Comparison of ENCODE assay signal across 1 cellular context in the genomic region with DNA sequence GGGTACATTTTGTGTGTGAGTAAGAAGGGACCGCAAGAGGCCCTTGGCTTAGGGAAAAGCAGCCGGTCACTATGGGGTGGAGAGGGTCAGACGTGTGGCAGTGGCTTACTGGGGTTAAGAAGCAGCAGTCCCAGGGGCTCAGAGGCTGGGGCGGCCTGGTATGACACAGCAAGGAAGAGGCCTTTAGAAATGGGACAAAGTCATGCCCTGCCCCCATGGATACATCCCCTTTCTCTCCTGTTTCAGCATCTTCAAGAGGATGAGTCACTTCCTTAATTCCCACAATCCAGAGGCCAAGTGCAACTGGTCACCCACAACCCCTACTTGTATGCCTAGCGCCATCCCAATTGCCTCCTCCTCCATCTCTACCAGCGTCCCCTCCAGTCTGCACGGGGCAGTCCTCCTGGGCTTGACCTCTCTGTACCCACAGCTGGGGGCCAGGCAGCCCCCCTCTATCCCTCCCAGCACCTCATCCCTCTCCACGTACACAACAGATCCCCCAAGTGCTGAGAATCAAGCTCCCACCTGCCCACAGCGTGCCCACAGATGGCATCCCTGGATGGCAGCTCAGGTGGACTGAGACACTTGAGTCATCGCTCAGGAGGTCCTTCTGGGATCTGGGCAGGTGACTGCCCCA.
TF ChIP-seq lines count a peak whose summit lies in the region.

No MANE protein-coding gene starts in this region.

TF ChIP-seq in K562, 482 proteins besides CTCF, POLR2A, EP300 and RAD21 (continued from another document and continues in another):
- TF ChIP-seq, protein P1, sequence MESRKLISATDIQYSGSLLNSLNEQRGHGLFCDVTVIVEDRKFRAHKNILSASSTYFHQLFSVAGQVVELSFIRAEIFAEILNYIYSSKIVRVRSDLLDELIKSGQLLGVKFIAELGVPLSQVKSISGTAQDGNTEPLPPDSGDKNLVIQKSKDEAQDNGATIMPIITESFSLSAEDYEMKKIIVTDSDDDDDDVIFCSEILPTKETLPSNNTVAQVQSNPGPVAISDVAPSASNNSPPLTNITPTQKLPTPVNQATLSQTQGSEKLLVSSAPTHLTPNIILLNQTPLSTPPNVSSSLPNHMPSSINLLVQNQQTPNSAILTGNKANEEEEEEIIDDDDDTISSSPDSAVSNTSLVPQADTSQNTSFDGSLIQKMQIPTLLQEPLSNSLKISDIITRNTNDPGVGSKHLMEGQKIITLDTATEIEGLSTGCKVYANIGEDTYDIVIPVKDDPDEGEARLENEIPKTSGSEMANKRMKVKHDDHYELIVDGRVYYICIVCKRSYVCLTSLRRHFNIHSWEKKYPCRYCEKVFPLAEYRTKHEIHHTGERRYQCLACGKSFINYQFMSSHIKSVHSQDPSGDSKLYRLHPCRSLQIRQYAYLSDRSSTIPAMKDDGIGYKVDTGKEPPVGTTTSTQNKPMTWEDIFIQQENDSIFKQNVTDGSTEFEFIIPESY (CRISPR knock-in tag; IDR thresholded peaks at IDR 0.05): no peak
- TF ChIP-seq ESRRA (IDR thresholded peaks at IDR 0.05; ENCODE audit: borderline replicate concordance, low read depth) (peak; percentile 38; the same call in 1 of the 2 replicates), RFX1 (IDR thresholded peaks at IDR 0.05) (0 out of 2 replicates have a peak, but pooled peaks have one; percentile 6), FOXA1 (IDR thresholded peaks at IDR 0.05; ENCODE audit: borderline replicate concordance) (no peak), ZC3H11A (IDR thresholded peaks at IDR 0.05; ENCODE audit: low read depth, low read length) (no peak), RNF2 (IDR thresholded peaks at IDR 0.05) (no peak), SP2 (IDR thresholded peaks at IDR 0.05; ENCODE audit: extremely low read depth, low read depth, low read length, poor library complexity, severe bottlenecking) (no peak), ZNF41 (CRISPR knock-in tag; conservative IDR thresholded peaks at IDR 0.05) (no peak), OTX1 (CRISPR knock-in tag; IDR thresholded peaks at IDR 0.05) (no peak), NCOA1 (IDR thresholded peaks at IDR 0.05; ENCODE audit: low read depth) (0 out of 2 replicates have a peak, but pooled peaks have one; percentile 43), HNRNPK (IDR thresholded peaks at IDR 0.05; ENCODE audit: low read depth, low read length, poor library complexity, severe bottlenecking) (no peak), CSDE1 (IDR thresholded peaks at IDR 0.05) (no peak), EHMT2 (IDR thresholded peaks at IDR 0.05) (peak; percentile 77; the same call in 1 of the 2 replicates), NFIX (CRISPR knock-in tag; IDR thresholded peaks at IDR 0.05; ENCODE audit: low read depth) (no peak), ZSCAN29 (IDR thresholded peaks at IDR 0.05) (no peak), NFE2L1 (tag; IDR thresholded peaks at IDR 0.05; ENCODE audit: borderline replicate concordance, low read depth) (no peak)
- TF ChIP-seq, protein P2, sequence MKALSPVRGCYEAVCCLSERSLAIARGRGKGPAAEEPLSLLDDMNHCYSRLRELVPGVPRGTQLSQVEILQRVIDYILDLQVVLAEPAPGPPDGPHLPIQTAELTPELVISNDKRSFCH (CRISPR knock-in tag; IDR thresholded peaks at IDR 0.05): no peak
- TF ChIP-seq, protein P2 (tag; IDR thresholded peaks at IDR 0.05): peak; percentile 66; the same call in 1 of the 2 replicates
- TF ChIP-seq, protein P3, sequence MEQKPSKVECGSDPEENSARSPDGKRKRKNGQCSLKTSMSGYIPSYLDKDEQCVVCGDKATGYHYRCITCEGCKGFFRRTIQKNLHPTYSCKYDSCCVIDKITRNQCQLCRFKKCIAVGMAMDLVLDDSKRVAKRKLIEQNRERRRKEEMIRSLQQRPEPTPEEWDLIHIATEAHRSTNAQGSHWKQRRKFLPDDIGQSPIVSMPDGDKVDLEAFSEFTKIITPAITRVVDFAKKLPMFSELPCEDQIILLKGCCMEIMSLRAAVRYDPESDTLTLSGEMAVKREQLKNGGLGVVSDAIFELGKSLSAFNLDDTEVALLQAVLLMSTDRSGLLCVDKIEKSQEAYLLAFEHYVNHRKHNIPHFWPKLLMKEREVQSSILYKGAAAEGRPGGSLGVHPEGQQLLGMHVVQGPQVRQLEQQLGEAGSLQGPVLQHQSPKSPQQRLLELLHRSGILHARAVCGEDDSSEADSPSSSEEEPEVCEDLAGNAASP (IDR thresholded peaks at IDR 0.05): no peak
- TF ChIP-seq, protein P4, sequence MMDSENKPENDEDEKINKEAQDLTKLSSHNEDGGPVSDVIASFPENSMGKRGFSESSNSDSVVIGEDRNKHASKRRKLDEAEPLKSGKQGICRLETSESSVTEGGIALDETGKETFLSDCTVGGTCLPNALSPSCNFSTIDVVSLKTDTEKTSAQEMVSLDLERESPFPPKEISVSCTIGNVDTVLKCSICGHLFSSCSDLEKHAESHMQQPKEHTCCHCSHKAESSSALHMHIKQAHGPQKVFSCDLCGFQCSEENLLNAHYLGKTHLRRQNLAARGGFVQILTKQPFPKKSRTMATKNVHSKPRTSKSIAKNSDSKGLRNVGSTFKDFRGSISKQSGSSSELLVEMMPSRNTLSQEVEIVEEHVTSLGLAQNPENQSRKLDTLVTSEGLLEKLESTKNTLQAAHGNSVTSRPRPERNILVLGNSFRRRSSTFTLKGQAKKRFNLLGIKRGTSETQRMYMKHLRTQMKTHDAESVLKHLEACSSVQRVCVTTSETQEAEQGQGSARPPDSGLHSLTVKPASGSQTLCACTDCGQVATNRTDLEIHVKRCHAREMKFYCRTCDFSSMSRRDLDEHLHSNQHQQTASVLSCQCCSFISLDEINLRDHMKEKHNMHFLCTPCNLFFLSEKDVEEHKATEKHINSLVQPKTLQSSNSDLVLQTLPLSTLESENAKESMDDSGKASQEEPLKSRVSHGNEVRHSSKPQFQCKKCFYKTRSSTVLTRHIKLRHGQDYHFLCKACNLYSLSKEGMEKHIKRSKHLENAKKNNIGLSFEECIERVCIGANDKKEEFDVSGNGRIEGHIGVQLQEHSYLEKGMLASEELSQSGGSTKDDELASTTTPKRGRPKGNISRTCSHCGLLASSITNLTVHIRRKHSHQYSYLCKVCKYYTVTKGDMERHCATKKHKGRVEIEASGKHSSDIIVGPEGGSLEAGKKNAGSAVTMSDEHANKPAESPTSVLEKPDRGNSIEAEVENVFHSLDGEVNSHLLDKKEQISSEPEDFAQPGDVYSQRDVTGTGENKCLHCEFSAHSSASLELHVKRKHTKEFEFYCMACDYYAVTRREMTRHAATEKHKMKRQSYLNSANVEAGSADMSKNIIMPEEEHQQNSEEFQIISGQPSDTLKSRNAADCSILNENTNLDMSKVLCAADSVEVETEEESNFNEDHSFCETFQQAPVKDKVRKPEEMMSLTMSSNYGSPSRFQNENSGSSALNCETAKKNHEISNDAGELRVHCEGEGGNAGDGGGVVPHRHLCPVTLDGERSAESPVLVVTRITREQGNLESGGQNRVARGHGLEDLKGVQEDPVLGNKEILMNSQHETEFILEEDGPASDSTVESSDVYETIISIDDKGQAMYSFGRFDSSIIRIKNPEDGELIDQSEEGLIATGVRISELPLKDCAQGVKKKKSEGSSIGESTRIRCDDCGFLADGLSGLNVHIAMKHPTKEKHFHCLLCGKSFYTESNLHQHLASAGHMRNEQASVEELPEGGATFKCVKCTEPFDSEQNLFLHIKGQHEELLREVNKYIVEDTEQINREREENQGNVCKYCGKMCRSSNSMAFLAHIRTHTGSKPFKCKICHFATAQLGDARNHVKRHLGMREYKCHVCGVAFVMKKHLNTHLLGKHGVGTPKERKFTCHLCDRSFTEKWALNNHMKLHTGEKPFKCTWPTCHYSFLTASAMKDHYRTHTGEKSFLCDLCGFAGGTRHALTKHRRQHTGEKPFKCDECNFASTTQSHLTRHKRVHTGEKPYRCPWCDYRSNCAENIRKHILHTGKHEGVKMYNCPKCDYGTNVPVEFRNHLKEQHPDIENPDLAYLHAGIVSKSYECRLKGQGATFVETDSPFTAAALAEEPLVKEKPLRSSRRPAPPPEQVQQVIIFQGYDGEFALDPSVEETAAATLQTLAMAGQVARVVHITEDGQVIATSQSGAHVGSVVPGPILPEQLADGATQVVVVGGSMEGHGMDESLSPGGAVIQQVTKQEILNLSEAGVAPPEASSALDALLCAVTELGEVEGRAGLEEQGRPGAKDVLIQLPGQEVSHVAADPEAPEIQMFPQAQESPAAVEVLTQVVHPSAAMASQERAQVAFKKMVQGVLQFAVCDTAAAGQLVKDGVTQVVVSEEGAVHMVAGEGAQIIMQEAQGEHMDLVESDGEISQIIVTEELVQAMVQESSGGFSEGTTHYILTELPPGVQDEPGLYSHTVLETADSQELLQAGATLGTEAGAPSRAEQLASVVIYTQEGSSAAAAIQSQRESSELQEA (IDR thresholded peaks at IDR 0.05; ENCODE audit: low read depth): no peak
- TF ChIP-seq, protein P5, sequence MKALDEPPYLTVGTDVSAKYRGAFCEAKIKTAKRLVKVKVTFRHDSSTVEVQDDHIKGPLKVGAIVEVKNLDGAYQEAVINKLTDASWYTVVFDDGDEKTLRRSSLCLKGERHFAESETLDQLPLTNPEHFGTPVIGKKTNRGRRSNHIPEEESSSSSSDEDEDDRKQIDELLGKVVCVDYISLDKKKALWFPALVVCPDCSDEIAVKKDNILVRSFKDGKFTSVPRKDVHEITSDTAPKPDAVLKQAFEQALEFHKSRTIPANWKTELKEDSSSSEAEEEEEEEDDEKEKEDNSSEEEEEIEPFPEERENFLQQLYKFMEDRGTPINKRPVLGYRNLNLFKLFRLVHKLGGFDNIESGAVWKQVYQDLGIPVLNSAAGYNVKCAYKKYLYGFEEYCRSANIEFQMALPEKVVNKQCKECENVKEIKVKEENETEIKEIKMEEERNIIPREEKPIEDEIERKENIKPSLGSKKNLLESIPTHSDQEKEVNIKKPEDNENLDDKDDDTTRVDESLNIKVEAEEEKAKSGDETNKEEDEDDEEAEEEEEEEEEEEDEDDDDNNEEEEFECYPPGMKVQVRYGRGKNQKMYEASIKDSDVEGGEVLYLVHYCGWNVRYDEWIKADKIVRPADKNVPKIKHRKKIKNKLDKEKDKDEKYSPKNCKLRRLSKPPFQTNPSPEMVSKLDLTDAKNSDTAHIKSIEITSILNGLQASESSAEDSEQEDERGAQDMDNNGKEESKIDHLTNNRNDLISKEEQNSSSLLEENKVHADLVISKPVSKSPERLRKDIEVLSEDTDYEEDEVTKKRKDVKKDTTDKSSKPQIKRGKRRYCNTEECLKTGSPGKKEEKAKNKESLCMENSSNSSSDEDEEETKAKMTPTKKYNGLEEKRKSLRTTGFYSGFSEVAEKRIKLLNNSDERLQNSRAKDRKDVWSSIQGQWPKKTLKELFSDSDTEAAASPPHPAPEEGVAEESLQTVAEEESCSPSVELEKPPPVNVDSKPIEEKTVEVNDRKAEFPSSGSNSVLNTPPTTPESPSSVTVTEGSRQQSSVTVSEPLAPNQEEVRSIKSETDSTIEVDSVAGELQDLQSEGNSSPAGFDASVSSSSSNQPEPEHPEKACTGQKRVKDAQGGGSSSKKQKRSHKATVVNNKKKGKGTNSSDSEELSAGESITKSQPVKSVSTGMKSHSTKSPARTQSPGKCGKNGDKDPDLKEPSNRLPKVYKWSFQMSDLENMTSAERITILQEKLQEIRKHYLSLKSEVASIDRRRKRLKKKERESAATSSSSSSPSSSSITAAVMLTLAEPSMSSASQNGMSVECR (CRISPR knock-in tag; IDR thresholded peaks at IDR 0.05): no peak
- TF ChIP-seq, protein P6, sequence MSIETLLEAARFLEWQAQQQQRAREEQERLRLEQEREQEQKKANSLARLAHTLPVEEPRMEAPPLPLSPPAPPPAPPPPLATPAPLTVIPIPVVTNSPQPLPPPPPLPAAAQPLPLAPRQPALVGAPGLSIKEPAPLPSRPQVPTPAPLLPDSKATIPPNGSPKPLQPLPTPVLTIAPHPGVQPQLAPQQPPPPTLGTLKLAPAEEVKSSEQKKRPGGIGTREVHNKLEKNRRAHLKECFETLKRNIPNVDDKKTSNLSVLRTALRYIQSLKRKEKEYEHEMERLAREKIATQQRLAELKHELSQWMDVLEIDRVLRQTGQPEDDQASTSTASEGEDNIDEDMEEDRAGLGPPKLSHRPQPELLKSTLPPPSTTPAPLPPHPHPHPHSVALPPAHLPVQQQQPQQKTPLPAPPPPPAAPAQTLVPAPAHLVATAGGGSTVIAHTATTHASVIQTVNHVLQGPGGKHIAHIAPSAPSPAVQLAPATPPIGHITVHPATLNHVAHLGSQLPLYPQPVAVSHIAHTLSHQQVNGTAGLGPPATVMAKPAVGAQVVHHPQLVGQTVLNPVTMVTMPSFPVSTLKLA (conservative IDR thresholded peaks at IDR 0.05): 0 out of 4 replicates have a peak, but pooled peaks of 1 of the 2 experiments have one; percentile 18
- TF ChIP-seq, protein P7, sequence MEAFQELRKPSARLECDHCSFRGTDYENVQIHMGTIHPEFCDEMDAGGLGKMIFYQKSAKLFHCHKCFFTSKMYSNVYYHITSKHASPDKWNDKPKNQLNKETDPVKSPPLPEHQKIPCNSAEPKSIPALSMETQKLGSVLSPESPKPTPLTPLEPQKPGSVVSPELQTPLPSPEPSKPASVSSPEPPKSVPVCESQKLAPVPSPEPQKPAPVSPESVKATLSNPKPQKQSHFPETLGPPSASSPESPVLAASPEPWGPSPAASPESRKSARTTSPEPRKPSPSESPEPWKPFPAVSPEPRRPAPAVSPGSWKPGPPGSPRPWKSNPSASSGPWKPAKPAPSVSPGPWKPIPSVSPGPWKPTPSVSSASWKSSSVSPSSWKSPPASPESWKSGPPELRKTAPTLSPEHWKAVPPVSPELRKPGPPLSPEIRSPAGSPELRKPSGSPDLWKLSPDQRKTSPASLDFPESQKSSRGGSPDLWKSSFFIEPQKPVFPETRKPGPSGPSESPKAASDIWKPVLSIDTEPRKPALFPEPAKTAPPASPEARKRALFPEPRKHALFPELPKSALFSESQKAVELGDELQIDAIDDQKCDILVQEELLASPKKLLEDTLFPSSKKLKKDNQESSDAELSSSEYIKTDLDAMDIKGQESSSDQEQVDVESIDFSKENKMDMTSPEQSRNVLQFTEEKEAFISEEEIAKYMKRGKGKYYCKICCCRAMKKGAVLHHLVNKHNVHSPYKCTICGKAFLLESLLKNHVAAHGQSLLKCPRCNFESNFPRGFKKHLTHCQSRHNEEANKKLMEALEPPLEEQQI (IDR thresholded peaks at IDR 0.05): no peak
- TF ChIP-seq, protein P8, sequence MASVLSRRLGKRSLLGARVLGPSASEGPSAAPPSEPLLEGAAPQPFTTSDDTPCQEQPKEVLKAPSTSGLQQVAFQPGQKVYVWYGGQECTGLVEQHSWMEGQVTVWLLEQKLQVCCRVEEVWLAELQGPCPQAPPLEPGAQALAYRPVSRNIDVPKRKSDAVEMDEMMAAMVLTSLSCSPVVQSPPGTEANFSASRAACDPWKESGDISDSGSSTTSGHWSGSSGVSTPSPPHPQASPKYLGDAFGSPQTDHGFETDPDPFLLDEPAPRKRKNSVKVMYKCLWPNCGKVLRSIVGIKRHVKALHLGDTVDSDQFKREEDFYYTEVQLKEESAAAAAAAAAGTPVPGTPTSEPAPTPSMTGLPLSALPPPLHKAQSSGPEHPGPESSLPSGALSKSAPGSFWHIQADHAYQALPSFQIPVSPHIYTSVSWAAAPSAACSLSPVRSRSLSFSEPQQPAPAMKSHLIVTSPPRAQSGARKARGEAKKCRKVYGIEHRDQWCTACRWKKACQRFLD (CRISPR knock-in tag; IDR thresholded peaks at IDR 0.05): peak; percentile 76; the same call in 1 of the 2 replicates
